Comparison of ENCODE assay signal across 21 cellular contexts in genomic region chr10:555281-555680, GRCh38.
"Had no signal": no experiment of that assay in that cellular context is flagged by ENCODE, and none has a peak within 500 bp of the region (broad histone marks: within the 10 kb centered on the region; RNA-seq: fewer than 3 reads in every experiment).

No MANE protein-coding gene starts in this region.

- ATAC-seq: activated T-cell treated with anti-CD3 and anti-CD28 coated beads, Interleukin-2, amount 50 U/mL, for 72 hours; stimulated activated naive B cell treated with anti-CD40 and anti-IgM and Interleukin-4, amounts not matched to agents 10 μg/mL and 1 μg/mL and 100 μg/mL, for 72 hours; T-cell had no signal

- H3K4me1 ChIP-seq: prostate gland had no signal

- FAIRE-seq: endometrium, islet of Langerhans had no signal

- H3K27ac Mint-ChIP-seq: activated naive CD4-positive, alpha-beta T cell treated with anti-CD3 and anti-CD28 coated beads for 36 hours; activated naive CD8-positive, alpha-beta T cell treated with anti-CD3 and anti-CD28 coated beads, Interleukin-2, amount 10 ng/mL, durations not matched to agents 7 days and 5 days; activated T-cell treated with anti-CD3 and anti-CD28 coated beads, Interleukin-2, amount 50 U/mL, for 72 hours; memory B cell; naive B cell; stimulated activated naive B cell treated with anti-CD40 and anti-IgM and Interleukin-4, amounts not matched to agents 10 μg/mL and 1 μg/mL and 100 μg/mL, for 72 hours; T-cell; T-helper 2 cell treated with Interferon-gamma antibody and Interleukin-4, amounts not matched to agents 5 μg/mL and 100 μg/mL, for 36 hours had no signal

- H3K4me3 ChIP-seq: heart left ventricle, prostate gland, upper lobe of left lung had no signal

- DNase-seq: activated CD4-positive, alpha-beta T cell treated with anti-CD3 and anti-CD28 coated beads, Interleukin-2, amount 50 U/mL, for 48 hours; activated effector memory CD4-positive, alpha-beta T cell treated with Interleukin-2 at 50 U/mL for 16 hours; activated naive CD4-positive, alpha-beta T cell treated with anti-CD3 and anti-CD28 coated beads for 36 hours; activated naive CD8-positive, alpha-beta T cell treated with anti-CD3 and anti-CD28 coated beads, Interleukin-2, amount 10 ng/mL, durations not matched to agents 7 days and 5 days; activated T-cell treated with anti-CD3 and anti-CD28 coated beads, Interleukin-2, amount 50 U/mL, for 72 hours; amniotic stem cell; cerebellar nuclear complex; cortex of kidney; heart left ventricle; naive B cell; stimulated activated CD4-positive, alpha-beta T cell treated with anti-CD3 and anti-CD28 coated beads, Interleukin-2, amount 100 ng/mL, for 48 hours; stimulated activated CD8-positive, alpha-beta memory T cell treated with anti-CD3 and anti-CD28 coated beads, Interleukin-4, amount 100 ng/mL, for 48 hours; stimulated activated naive B cell treated with anti-CD40 and anti-IgM and Interleukin-4, amounts not matched to agents 10 μg/mL and 1 μg/mL and 100 μg/mL, for 72 hours; T-cell; upper lobe of left lung; WERI-Rb-1 had no signal

- H3K9me3 Mint-ChIP-seq: activated naive CD4-positive, alpha-beta T cell treated with anti-CD3 and anti-CD28 coated beads for 36 hours; activated naive CD8-positive, alpha-beta T cell treated with anti-CD3 and anti-CD28 coated beads, Interleukin-2, amount 10 ng/mL, durations not matched to agents 7 days and 5 days; activated T-cell treated with anti-CD3 and anti-CD28 coated beads, Interleukin-2, amount 50 U/mL, for 72 hours; memory B cell; naive B cell; T-cell; T-helper 2 cell treated with Interferon-gamma antibody and Interleukin-4, amounts not matched to agents 5 μg/mL and 100 μg/mL, for 36 hours had no signal

- H3K27me3 Mint-ChIP-seq: activated naive CD8-positive, alpha-beta T cell treated with anti-CD3 and anti-CD28 coated beads, Interleukin-2, amount 10 ng/mL, durations not matched to agents 7 days and 5 days had no signal

- H3K27ac ChIP-seq: prostate gland, upper lobe of left lung, WERI-Rb-1 had no signal

- H3K36me3 Mint-ChIP-seq: activated naive CD8-positive, alpha-beta T cell treated with anti-CD3 and anti-CD28 coated beads, Interleukin-2, amount 10 ng/mL, durations not matched to agents 7 days and 5 days; memory B cell; naive B cell; stimulated activated naive B cell treated with anti-CD40 and anti-IgM and Interleukin-4, amounts not matched to agents 10 μg/mL and 1 μg/mL and 100 μg/mL, for 72 hours; T-cell had no signal

- H3K9me3 ChIP-seq: heart left ventricle, prostate gland, upper lobe of left lung had no signal

- H3K4me3 Mint-ChIP-seq: activated naive CD4-positive, alpha-beta T cell treated with anti-CD3 and anti-CD28 coated beads for 36 hours; activated naive CD8-positive, alpha-beta T cell treated with anti-CD3 and anti-CD28 coated beads, Interleukin-2, amount 10 ng/mL, durations not matched to agents 7 days and 5 days; activated T-cell treated with anti-CD3 and anti-CD28 coated beads, Interleukin-2, amount 50 U/mL, for 72 hours; memory B cell; stimulated activated naive B cell treated with anti-CD40 and anti-IgM and Interleukin-4, amounts not matched to agents 10 μg/mL and 1 μg/mL and 100 μg/mL, for 72 hours; T-cell; T-helper 2 cell treated with Interferon-gamma antibody and Interleukin-4, amounts not matched to agents 5 μg/mL and 100 μg/mL, for 36 hours had no signal

- H3K36me3 ChIP-seq: heart left ventricle, prostate gland, upper lobe of left lung, WERI-Rb-1 had no signal

- H3K4me1 Mint-ChIP-seq: activated naive CD8-positive, alpha-beta T cell treated with anti-CD3 and anti-CD28 coated beads, Interleukin-2, amount 10 ng/mL, durations not matched to agents 7 days and 5 days had no signal

- H3K27me3 ChIP-seq: heart left ventricle, upper lobe of left lung had no signal
